21 cellular contexts compared by ENCODE assay signal in genomic region chr10:48274636-48275035, GRCh38. TPM values are rescaled to one million over a fixed set of nuclear protein-coding genes. Genes with fewer than 3 reads are reported as not detected.
A peak's percentile ranks its signal among the peaks of the same experiment; 100 is the strongest.
DNase-seq lines count a peak whose midpoint lies in the region; ATAC-seq and TF ChIP-seq lines count a peak whose summit lies in the region.
"Had no signal": no experiment of that assay in that cellular context is flagged by ENCODE, and none has a peak within 500 bp of the region (broad histone marks: within the 10 kb centered on the region; RNA-seq: fewer than 3 reads in every experiment).

TSS of gene FRMPD2 (minus strand) at chr10:48274696. CDS start at chr10:48274567, 129 bp downstream.

- no peak within 1 kb of the TSS for H3K4me3 ChIP-seq in A673 (ENCODE audit: low read depth, low read length, poor library complexity, severe bottlenecking)
- H3K4me3 ChIP-seq: stomach, uterus had no signal

- H3K9me3 Mint-ChIP-seq in WTC11: peaks cover 5% of the 10 kb centered on the region

- BruUV-seq in A673 (replicated peaks; lab: Mats Ljungman, UMichigan): no TSS peak

- CTCF ChIA-PET in WTC11 (lab: Charles Lee): interaction anchor here (0.8 to 1.2 kb wide), 2 partner anchors 16 to 26 kb away, joined by 3 to 4 read pairs; no protein-coding TSS in a partner anchor
- CTCF ChIA-PET in A673 (lab: Charles Lee): no interaction called here

- peak within 1 kb of the TSS; percentile 27 for H3K27ac ChIP-seq in layer of hippocampus (ENCODE audit: low read depth, low read length)
- H3K27ac ChIP-seq in A673 (ENCODE audit: low read depth, low read length, poor library complexity, severe bottlenecking): no peak within 1 kb of the TSS
- H3K27ac ChIP-seq: stomach, uterus had no signal

- TF ChIP-seq CTCF in WTC11 (IDR thresholded peaks at IDR 0.05) (no peak), A673 (conservative IDR thresholded peaks at IDR 0.05; ENCODE audit: low read depth, low read length) (no peak)

- no peaks in the 10 kb centered on the region for H3K27me3 ChIP-seq in layer of hippocampus (ENCODE audit: control insufficient read depth, insufficient read depth, low read length)
- no peaks in the 10 kb centered on the region for H3K27me3 ChIP-seq in A673 (replicated peaks; ENCODE audit: insufficient read depth, low read depth, low read length, poor library complexity)
- H3K27me3 ChIP-seq: stomach, uterus had no signal

- H3K36me3 ChIP-seq in A673 (ENCODE audit: insufficient read depth, low read length, poor library complexity, severe bottlenecking): no peaks in the 10 kb centered on the region
- H3K36me3 ChIP-seq: stomach, uterus had no signal

- peaks cover 2% of the 10 kb centered on the region; the same call in 1 of the 2 replicates for H3K27me3 Mint-ChIP-seq in WTC11 (ENCODE audit: low read depth)

- no peaks in the 10 kb centered on the region for H3K9me3 ChIP-seq in A673 (ENCODE audit: low read depth, low read length, poor library complexity, severe bottlenecking)
- H3K9me3 ChIP-seq: uterus had no signal

- H3K4me1 ChIP-seq in A673 (ENCODE audit: insufficient read depth, low read length, poor library complexity, severe bottlenecking): no peaks in the 10 kb centered on the region
- H3K4me1 ChIP-seq: stomach, uterus had no signal

- H3K4me3 Mint-ChIP-seq in WTC11: no peak within 1 kb of the TSS
- H3K4me3 Mint-ChIP-seq: CD4-positive, alpha-beta memory T cell had no signal

- DNase-seq in COLO668 (lab: John Stamatoyannopoulos, UW; ENCODE audit: unreplicated experiment) (peak; percentile 53), ELF-1 (ENCODE audit: low read depth, low spot score) (peak; percentile 40), WTC11 (ENCODE audit: low spot score) (no peak), posterior vena cava (ENCODE audit: low spot score) (no peak), A673 (ENCODE audit: low spot score) (no peak), NCI-H1694 treated with DMSO at 0.1 percent for 48 hours (lab: John Stamatoyannopoulos, UW) (no peak)
- DNase-seq in stimulated activated CD4-positive, alpha-beta T cell treated with anti-CD3 and anti-CD28 coated beads, Interleukin-4, amount 100 ng/mL, for 1 hour: no peak
- DNase-seq: activated CD4-positive, alpha-beta T cell treated with anti-CD3 and anti-CD28 coated beads, Interleukin-2, amount 50 U/mL, for 1 hour; activated naive CD4-positive, alpha-beta T cell; CD4-positive, alpha-beta memory T cell; foreskin fibroblast; NCI-H446; SHP77; stomach; T-helper 1 cell; uterus had no signal

- intact Hi-C loops in posterior vena cava (cut with DNase I): no loop called here
- intact Hi-C loops in A673 (cut with micrococcal nuclease; ENCODE audit: unreplicated experiment): no loop called here

- peak; percentile 53 for ATAC-seq in WTC11

- peaks cover 20% of the 10 kb centered on the region for H3K4me1 Mint-ChIP-seq in WTC11
- H3K4me1 Mint-ChIP-seq: CD4-positive, alpha-beta memory T cell had no signal

- no peaks in the 10 kb centered on the region for H3K36me3 Mint-ChIP-seq in WTC11
- H3K36me3 Mint-ChIP-seq: CD4-positive, alpha-beta memory T cell had no signal

- POLR2A ChIA-PET in WTC11 (lab: Charles Lee) (no interaction called here), A673 (lab: Charles Lee; ENCODE audit: low non-redundant PET) (no interaction called here)

- no peak within 1 kb of the TSS for H3K27ac Mint-ChIP-seq in WTC11
- H3K27ac Mint-ChIP-seq: CD4-positive, alpha-beta memory T cell had no signal

TF ChIP-seq in WTC11, 78 proteins besides CTCF, POLR2A, EP300 and RAD21:
- TF ChIP-seq ZNF219 (CRISPR knock-in tag; IDR thresholded peaks at IDR 0.05; ENCODE audit: borderline replicate concordance) (no peak), NR3C1 (CRISPR knock-in tag; conservative IDR thresholded peaks at IDR 0.05; ENCODE audit: low read depth) (no peak), FOXJ3 (CRISPR knock-in tag; IDR thresholded peaks at IDR 0.05; ENCODE audit: borderline replicate concordance) (no peak), ATF1 (CRISPR knock-in tag; IDR thresholded peaks at IDR 0.05) (no peak), GRHL2 (CRISPR knock-in tag; IDR thresholded peaks at IDR 0.05; ENCODE audit: insufficient replicate concordance, severe bottlenecking) (no peak), ZMAT4 (CRISPR knock-in tag; IDR thresholded peaks at IDR 0.05) (no peak), MXD4 (CRISPR knock-in tag; IDR thresholded peaks at IDR 0.05; ENCODE audit: borderline replicate concordance) (no peak), ZBTB21 (CRISPR knock-in tag; IDR thresholded peaks at IDR 0.05; ENCODE audit: borderline replicate concordance) (no peak), IRF2 (CRISPR knock-in tag; IDR thresholded peaks at IDR 0.05; ENCODE audit: borderline replicate concordance, low read depth) (no peak)
- TF ChIP-seq, protein P1, sequence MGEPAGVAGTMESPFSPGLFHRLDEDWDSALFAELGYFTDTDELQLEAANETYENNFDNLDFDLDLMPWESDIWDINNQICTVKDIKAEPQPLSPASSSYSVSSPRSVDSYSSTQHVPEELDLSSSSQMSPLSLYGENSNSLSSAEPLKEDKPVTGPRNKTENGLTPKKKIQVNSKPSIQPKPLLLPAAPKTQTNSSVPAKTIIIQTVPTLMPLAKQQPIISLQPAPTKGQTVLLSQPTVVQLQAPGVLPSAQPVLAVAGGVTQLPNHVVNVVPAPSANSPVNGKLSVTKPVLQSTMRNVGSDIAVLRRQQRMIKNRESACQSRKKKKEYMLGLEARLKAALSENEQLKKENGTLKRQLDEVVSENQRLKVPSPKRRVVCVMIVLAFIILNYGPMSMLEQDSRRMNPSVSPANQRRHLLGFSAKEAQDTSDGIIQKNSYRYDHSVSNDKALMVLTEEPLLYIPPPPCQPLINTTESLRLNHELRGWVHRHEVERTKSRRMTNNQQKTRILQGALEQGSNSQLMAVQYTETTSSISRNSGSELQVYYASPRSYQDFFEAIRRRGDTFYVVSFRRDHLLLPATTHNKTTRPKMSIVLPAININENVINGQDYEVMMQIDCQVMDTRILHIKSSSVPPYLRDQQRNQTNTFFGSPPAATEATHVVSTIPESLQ (CRISPR knock-in tag; IDR thresholded peaks at IDR 0.05): no peak
- TF ChIP-seq, protein P2, sequence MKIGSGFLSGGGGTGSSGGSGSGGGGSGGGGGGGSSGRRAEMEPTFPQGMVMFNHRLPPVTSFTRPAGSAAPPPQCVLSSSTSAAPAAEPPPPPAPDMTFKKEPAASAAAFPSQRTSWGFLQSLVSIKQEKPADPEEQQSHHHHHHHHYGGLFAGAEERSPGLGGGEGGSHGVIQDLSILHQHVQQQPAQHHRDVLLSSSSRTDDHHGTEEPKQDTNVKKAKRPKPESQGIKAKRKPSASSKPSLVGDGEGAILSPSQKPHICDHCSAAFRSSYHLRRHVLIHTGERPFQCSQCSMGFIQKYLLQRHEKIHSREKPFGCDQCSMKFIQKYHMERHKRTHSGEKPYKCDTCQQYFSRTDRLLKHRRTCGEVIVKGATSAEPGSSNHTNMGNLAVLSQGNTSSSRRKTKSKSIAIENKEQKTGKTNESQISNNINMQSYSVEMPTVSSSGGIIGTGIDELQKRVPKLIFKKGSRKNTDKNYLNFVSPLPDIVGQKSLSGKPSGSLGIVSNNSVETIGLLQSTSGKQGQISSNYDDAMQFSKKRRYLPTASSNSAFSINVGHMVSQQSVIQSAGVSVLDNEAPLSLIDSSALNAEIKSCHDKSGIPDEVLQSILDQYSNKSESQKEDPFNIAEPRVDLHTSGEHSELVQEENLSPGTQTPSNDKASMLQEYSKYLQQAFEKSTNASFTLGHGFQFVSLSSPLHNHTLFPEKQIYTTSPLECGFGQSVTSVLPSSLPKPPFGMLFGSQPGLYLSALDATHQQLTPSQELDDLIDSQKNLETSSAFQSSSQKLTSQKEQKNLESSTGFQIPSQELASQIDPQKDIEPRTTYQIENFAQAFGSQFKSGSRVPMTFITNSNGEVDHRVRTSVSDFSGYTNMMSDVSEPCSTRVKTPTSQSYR (CRISPR knock-in tag; IDR thresholded peaks at IDR 0.05): no peak

RNA-seq across cellular contexts. Expression of gene FRMPD2, which starts in this region (rescaled TPM):
- total RNA-seq in WTC11 (2021) (0.73 to 1.3 TPM (median 1.1 TPM) in 3 replicates), posterior vena cava (not detected), A673 (2021) (not detected in 2 replicates)
- total RNA-seq: CD4-positive, alpha-beta memory T cell; HT-29; LHCN-M2; OCI-LY7; osteocyte had no signal

Comparison
In these comparisons a context has a peak if more than half of its experiments do, and no peak if none do; other contexts are left out.
1. DNase-seq: peak in COLO668 (single experiment) and ELF-1 (single experiment); none in WTC11 (single experiment), posterior vena cava (single experiment), A673 (single experiment), stimulated activated CD4-positive, alpha-beta T cell treated with anti-CD3 and anti-CD28 coated beads, Interleukin-4, amount 100 ng/mL, for 1 hour (single experiment) and NCI-H1694 treated with DMSO at 0.1 percent for 48 hours (single experiment).